In the genomic region with DNA sequence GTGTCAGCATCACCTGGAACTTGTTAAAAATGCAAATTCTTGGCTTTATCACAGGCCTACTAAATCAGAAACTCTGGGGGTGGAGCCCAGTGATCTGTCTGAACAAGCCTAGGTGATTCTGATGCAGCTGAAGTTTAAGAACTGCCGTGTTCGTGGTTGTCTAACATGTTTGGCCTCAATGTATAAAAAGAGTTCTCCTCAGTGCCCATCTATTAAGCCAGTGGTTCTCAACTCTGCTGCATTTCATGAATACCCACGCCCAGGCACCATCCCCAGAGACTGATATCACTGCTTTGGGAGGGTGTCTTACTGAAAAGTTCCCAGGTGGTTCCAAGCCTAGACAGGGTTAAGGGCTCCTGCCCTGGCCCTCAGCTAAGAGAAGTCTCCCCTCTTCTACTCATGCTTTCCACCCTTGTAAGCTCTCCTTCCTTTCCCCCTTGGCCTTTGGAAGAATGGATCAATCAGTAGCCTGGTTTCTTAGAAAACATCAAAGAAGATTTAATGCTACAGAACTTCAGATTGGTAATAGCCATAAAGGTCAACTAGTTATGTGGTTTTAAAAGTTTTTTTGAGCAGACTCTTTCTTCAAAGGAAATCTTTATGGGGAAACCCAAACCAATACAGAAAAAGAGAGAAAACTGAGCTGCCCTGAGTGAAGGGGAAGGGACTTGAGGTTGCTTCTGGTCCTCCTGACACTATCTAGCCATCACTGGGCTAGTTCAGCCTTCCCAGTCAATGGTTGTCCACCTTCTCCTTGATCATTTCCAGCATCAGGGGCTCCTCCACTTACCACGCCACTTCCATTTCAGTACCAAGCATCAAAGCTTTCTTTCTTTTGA, we compare ENCODE assay signal across 11 cellular contexts. TPM values are rescaled to one million over a fixed set of nuclear protein-coding genes. Genes with fewer than 3 reads are reported as not detected.
DNase-seq lines count a peak whose midpoint lies in the region; ATAC-seq, FAIRE-seq and TF ChIP-seq lines count a peak whose summit lies in the region.
"Had no signal": no experiment of that assay in that cellular context is flagged by ENCODE, and none has a peak within 500 bp of the region (broad histone marks: within the 10 kb centered on the region; RNA-seq: fewer than 3 reads in every experiment).

No MANE protein-coding gene starts in this region.

- ATAC-seq in GM18511 (IDR thresholded peaks at IDR 0.05; ENCODE audit: unreplicated experiment) = peak; percentile 72
- peak; percentile 47 for ATAC-seq in GM21825 (IDR thresholded peaks at IDR 0.05; ENCODE audit: unreplicated experiment)
- ATAC-seq in T-helper 17 cell = no peak
- ATAC-seq in natural killer cell = peak in 2 of 3 donors; percentile 10 to 16
- ATAC-seq: left ventricle myocardium superior had no signal

- no peaks in the 10 kb centered on the region for H3K9me3 ChIP-seq in T-helper 17 cell (ENCODE audit: control insufficient read depth, low read length, poor library complexity, severe bottlenecking)

- no peaks in the 10 kb centered on the region for H3K27me3 Mint-ChIP-seq in T-helper 17 cell
- H3K27me3 Mint-ChIP-seq in natural killer cell (ENCODE audit: low read depth in 2 of 2) = no peaks in the 10 kb centered on the region
- no peaks in the 10 kb centered on the region for H3K27me3 Mint-ChIP-seq in chondrocyte (ENCODE audit: low read depth)

- H3K4me1 Mint-ChIP-seq in T-helper 17 cell = peaks cover 29% of the 10 kb centered on the region
- peaks cover 56 to 58% of the 10 kb centered on the region in 2 donors for H3K4me1 Mint-ChIP-seq in natural killer cell
- H3K4me1 Mint-ChIP-seq in chondrocyte (ENCODE audit: low read depth) = peaks cover 19% of the 10 kb centered on the region

- no peaks in the 10 kb centered on the region for H3K9me3 Mint-ChIP-seq in natural killer cell
- no peaks in the 10 kb centered on the region for H3K9me3 Mint-ChIP-seq in chondrocyte (ENCODE audit: low read depth)

- H3K36me3 Mint-ChIP-seq in T-helper 17 cell (ENCODE audit: low read depth) = no peaks in the 10 kb centered on the region
- H3K36me3 Mint-ChIP-seq in natural killer cell = no peaks in the 10 kb centered on the region
- no peaks in the 10 kb centered on the region for H3K36me3 Mint-ChIP-seq in chondrocyte (ENCODE audit: low read depth)

- TF ChIP-seq CTCF in natural killer cell (IDR thresholded peaks at IDR 0.05) = no peak
- no peak for TF ChIP-seq CTCF in chondrocyte (IDR thresholded peaks at IDR 0.05)

- DNase-seq in T-helper 17 cell = no peak
- DNase-seq in natural killer cell = no peak
- DNase-seq in chondrocyte (ENCODE audit: low spot score) = no peak
- no peak for DNase-seq in NOMO-1 treated with DMSO at 0.1 percent for 48 hours (lab: John Stamatoyannopoulos, UW; ENCODE audit: unreplicated experiment)
- no peak for DNase-seq in HCEC 1CT
- DNase-seq in RCC 7860 (ENCODE audit: low spot score) = no peak
- DNase-seq: GF-D8, IMR-90, left ventricle myocardium superior had no signal

- no peak for FAIRE-seq in RCC 7860 (lab: Jason Lieb, UNC)

- no peak overlapping the region for H3K4me3 Mint-ChIP-seq in T-helper 17 cell
- peak overlapping the region; percentile 39 for H3K4me3 Mint-ChIP-seq in natural killer cell
- no peak overlapping the region for H3K4me3 Mint-ChIP-seq in chondrocyte (ENCODE audit: unreplicated experiment)

- peak overlapping the region; percentile 100 for H3K27ac Mint-ChIP-seq in T-helper 17 cell
- H3K27ac Mint-ChIP-seq in natural killer cell = peak overlapping the region; percentile 74 to 83
- no peak overlapping the region for H3K27ac Mint-ChIP-seq in chondrocyte (ENCODE audit: unreplicated experiment)

- intact Hi-C loops in natural killer cell (cut with micrococcal nuclease) = no loop called here

RNA-seq across cellular contexts. Expression of gene TNFAIP3, which starts 38.9 kb away (rescaled TPM):
- 1,000 to 10,000 TPM; 4,032 to 4,607 TPM for total RNA-seq in T-helper 17 cell
- total RNA-seq in natural killer cell = 1,000 to 10,000 TPM; 1,163 to 1,298 (median 1,241) TPM
- total RNA-seq in chondrocyte = 6.4 to 11.0 TPM (median 7.2 TPM) in 3 replicates

Comparison
In these comparisons a context has a peak if more than half of its experiments do, and no peak if none do; other contexts are left out.
1. RNA of gene TNFAIP3, which starts 38.9 kb away (total RNA-seq): 4,032 to 4,607 TPM in T-helper 17 cell and 1,163 to 1,298 TPM in natural killer cell; 6.4 to 11.0 TPM in chondrocyte; every median in the first group is over 10 times any median in the second.